In the genomic region with DNA sequence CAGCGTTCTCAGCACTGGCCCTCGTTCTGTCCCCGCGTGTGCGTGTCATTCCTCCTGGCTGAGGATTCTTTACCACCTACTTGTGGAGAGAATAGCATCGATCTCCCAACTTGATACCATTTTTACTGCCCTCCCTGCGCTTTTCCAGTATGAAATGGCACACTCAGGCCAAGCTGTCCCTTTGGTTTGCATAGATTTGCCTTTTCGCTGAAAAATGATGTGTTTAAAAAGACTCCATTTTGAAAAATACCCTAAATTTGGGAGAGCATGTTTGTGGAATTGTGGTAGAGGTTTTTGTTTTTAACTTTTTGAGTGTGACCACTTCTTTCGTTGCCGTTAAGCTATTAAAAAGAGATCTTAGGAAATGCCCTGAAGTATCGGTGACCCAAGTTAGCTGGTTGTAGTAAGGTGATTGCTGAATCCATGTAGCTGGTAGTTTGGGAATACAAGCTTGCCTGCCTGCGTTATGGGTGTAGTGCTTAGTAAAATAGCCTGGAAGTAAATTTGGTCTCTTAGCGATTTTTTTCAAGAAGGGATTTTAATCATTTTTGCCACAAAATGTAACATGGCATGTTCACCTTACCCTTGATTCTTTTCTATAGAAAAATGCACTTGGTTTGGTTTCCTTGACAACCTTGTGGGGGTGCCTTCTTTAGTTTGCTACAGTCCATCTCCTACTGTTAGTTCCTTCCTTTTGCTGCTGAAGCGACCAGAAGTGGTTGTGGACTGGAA, we compare ENCODE assay signal across 8 cellular contexts. TPM values are rescaled to one million over a fixed set of nuclear protein-coding genes. Genes with fewer than 3 reads are reported as not detected.
DNase-seq lines count a peak whose midpoint lies in the region; ATAC-seq and TF ChIP-seq lines count a peak whose summit lies in the region.

No MANE protein-coding gene starts in this region.

- H3K4me2 ChIP-seq in HCT116 (ENCODE audit: low read length) = peak overlapping the region; percentile 83
- peak overlapping the region; percentile 67 for H3K4me2 ChIP-seq in SU-DHL-6 (ENCODE audit: low read depth, low read length, poor library complexity, severe bottlenecking)
- peak overlapping the region; percentile 93 for H3K4me2 ChIP-seq in fibroblast of lung (ENCODE audit: extremely low read depth, insufficient read depth, low read length)

- POLR2A ChIA-PET in CD8-positive, alpha-beta T cell (lab: Charles Lee) = no interaction called here
- POLR2A ChIA-PET in HCT116 (lab: Charles Lee) = interaction anchor here (1.0 kb wide), 1 partner anchor 14 kb away, joined by 3 read pairs; no protein-coding TSS in a partner anchor

- no peak for TF ChIP-seq RAD21 in HCT116 (IDR thresholded peaks at IDR 0.05; ENCODE audit: low read depth)

- H3K4me3 Mint-ChIP-seq in CD8-positive, alpha-beta T cell = peak overlapping the region; percentile 94

- peaks cover 28% of the 10 kb centered on the region for H3K4me1 Mint-ChIP-seq in CD8-positive, alpha-beta T cell (ENCODE audit: low read depth)

- peak overlapping the region; percentile 92 for H3K27ac Mint-ChIP-seq in CD8-positive, alpha-beta T cell

- TF ChIP-seq POLR2A in HCT116 (IDR thresholded peaks at IDR 0.05; ENCODE audit: borderline replicate concordance, extremely low read depth, insufficient read depth, insufficient read length) = no peak

- no peak for ATAC-seq in CD8-positive, alpha-beta T cell
- ATAC-seq in HCT116 = no peak

- peaks cover 20% of the 10 kb centered on the region for H3K4me1 ChIP-seq in CD8-positive, alpha-beta T cell (ENCODE audit: insufficient read depth, low read length)
- H3K4me1 ChIP-seq in HCT116 (ENCODE audit: control insufficient read depth in 1 of 2, insufficient read depth in 2 of 2, low read length in 2 of 2) (peaks cover 12 to 18% of the 10 kb centered on the region in 2 experiments), fibroblast of lung (ENCODE audit: control insufficient read depth, extremely low read depth, insufficient read depth, low read length) (peaks cover 3% of the 10 kb centered on the region)

- H3K9me2 ChIP-seq in HCT116 (ENCODE audit: insufficient read depth) (no peaks in the 10 kb centered on the region), SU-DHL-6 (replicated peaks; ENCODE audit: insufficient read depth, low read length) (no peaks in the 10 kb centered on the region)

- H3K27ac ChIP-seq in CD8-positive, alpha-beta T cell (ENCODE audit: low read depth, low read length) = peak overlapping the region; percentile 88
- peak overlapping the region; percentile 88 for H3K27ac ChIP-seq in HCT116 (ENCODE audit: low read depth, low read length)
- no peak overlapping the region for H3K27ac ChIP-seq in SU-DHL-6 (ENCODE audit: low read depth, low read length)
- H3K27ac ChIP-seq in fibroblast of lung (ENCODE audit: insufficient read depth, low read length) = peak overlapping the region; percentile 91

- no peaks in the 10 kb centered on the region for H3K27me3 Mint-ChIP-seq in CD8-positive, alpha-beta T cell (ENCODE audit: low read depth)

- H3K9me3 Mint-ChIP-seq in CD8-positive, alpha-beta T cell = no peaks in the 10 kb centered on the region

- H4K20me1 ChIP-seq in HCT116 (ENCODE audit: insufficient read depth) (no peaks in the 10 kb centered on the region), SU-DHL-6 (ENCODE audit: low read depth, low read length) (no peaks in the 10 kb centered on the region), fibroblast of lung (ENCODE audit: control insufficient read depth, extremely low read depth, insufficient read depth, low read length) (no peaks in the 10 kb centered on the region)

- peak overlapping the region; percentile 95 for H3K9ac ChIP-seq in HCT116 (ENCODE audit: low read length)
- H3K9ac ChIP-seq in SU-DHL-6 (ENCODE audit: low read length) = peak overlapping the region; percentile 91
- H3K9ac ChIP-seq in fibroblast of lung (ENCODE audit: insufficient read depth, low read length) = peak overlapping the region; percentile 90

- H2AFZ ChIP-seq in HCT116 (ENCODE audit: low read depth, low read length, poor library complexity, severe bottlenecking) (no peak overlapping the region), SU-DHL-6 (ENCODE audit: low read depth, low read length, severe bottlenecking) (peak overlapping the region; percentile 91), fibroblast of lung (ENCODE audit: low read length) (peak overlapping the region; percentile 93)

- no peak for TF ChIP-seq CTCF in CD8-positive, alpha-beta T cell (IDR thresholded peaks at IDR 0.05)
- TF ChIP-seq CTCF in HCT116 (IDR thresholded peaks at IDR 0.05 in 2 of 3, conservative IDR thresholded peaks at IDR 0.05 in 1 of 3; ENCODE audit: borderline replicate concordance in 1 of 3, insufficient read depth in 1 of 3, low read depth in 2 of 3, low read length in 2 of 3) (no peak), SU-DHL-6 (IDR thresholded peaks at IDR 0.05; ENCODE audit: insufficient read depth, low read length, poor library complexity, severe bottlenecking) (no peak), fibroblast of lung (conservative IDR thresholded peaks at IDR 0.05 in 1 of 2, IDR thresholded peaks at IDR 0.05 in 1 of 2; ENCODE audit: low read depth in 1 of 2, low read length in 2 of 2) (no peak), retinal pigment epithelial cell (conservative IDR thresholded peaks at IDR 0.05; ENCODE audit: low read depth, low read length) (no peak)

- CTCF ChIA-PET in CD8-positive, alpha-beta T cell (lab: Charles Lee) = interaction anchor here (0.6 kb wide), 1 partner anchor 863 kb away, joined by 4 read pairs; no protein-coding TSS in a partner anchor
- CTCF ChIA-PET in HCT116 (lab: Charles Lee) = no interaction called here

- H3K4me3 ChIP-seq in CD8-positive, alpha-beta T cell (ENCODE audit: low read depth, low read length) = peak overlapping the region; percentile 79
- H3K4me3 ChIP-seq in HCT116 (replicated peaks in 1 of 2; ENCODE audit: low read depth in 1 of 2, low read length in 2 of 2) (peak overlapping the region; percentile 90), SU-DHL-6 (ENCODE audit: insufficient read depth, low read length, poor library complexity, severe bottlenecking) (peak overlapping the region; percentile 80), fibroblast of lung (replicated peaks in 1 of 4; ENCODE audit: control extremely low read depth in 1 of 4, insufficient read depth in 1 of 4, low read depth in 3 of 4, low read length in 4 of 4) (peak overlapping the region; percentile 78 to 90 (median 88)), retinal pigment epithelial cell (ENCODE audit: low read length) (peak overlapping the region; percentile 82)

- H3F3A ChIP-seq in SU-DHL-6 (ENCODE audit: insufficient read depth) = no peaks in the 10 kb centered on the region

- peaks cover 39% of the 10 kb centered on the region for H3K79me2 ChIP-seq in HCT116 (ENCODE audit: insufficient read depth, low read length)
- H3K79me2 ChIP-seq in SU-DHL-6 (ENCODE audit: insufficient read depth, low read length) = peaks cover 4% of the 10 kb centered on the region; the same call in 1 of the 2 replicates
- peaks cover 10% of the 10 kb centered on the region for H3K79me2 ChIP-seq in fibroblast of lung (ENCODE audit: control insufficient read depth, insufficient read depth, low read length)

- H3K36me3 Mint-ChIP-seq in CD8-positive, alpha-beta T cell = peaks cover 6% of the 10 kb centered on the region

- no peaks in the 10 kb centered on the region for H3K36me3 ChIP-seq in CD8-positive, alpha-beta T cell (ENCODE audit: insufficient read depth, low read length)
- H3K36me3 ChIP-seq in HCT116 (ENCODE audit: control insufficient read depth in 1 of 2, insufficient read depth in 2 of 2, low read length in 2 of 2) (no peaks in the 10 kb centered on the region), SU-DHL-6 (ENCODE audit: low read length) (no peaks in the 10 kb centered on the region), fibroblast of lung (ENCODE audit: control insufficient read depth, insufficient read depth, low read length) (no peaks in the 10 kb centered on the region)

- intact Hi-C loops in CD8-positive, alpha-beta T cell (cut with DNase I, micrococcal nuclease) = loop anchor here in 1 of 2 experiments (1.0 to 5.0 kb wide), 2 partner anchors 84 to 298 kb away; a partner anchor contains a TSS
- intact Hi-C loops in HCT116 (cut with micrococcal nuclease) = loop anchor here (2.0 kb wide), 1 partner anchor 50 kb away; no protein-coding TSS in a partner anchor

- H3K9me3 ChIP-seq in CD8-positive, alpha-beta T cell (ENCODE audit: low read length) = no peaks in the 10 kb centered on the region
- H3K9me3 ChIP-seq in HCT116 (ENCODE audit: control insufficient read depth in 1 of 2, insufficient read depth in 1 of 2, low read depth in 1 of 2, low read length in 2 of 2) = no peaks in the 10 kb centered on the region
- no peaks in the 10 kb centered on the region for H3K9me3 ChIP-seq in SU-DHL-6 (ENCODE audit: insufficient read depth, low read length)
- H3K9me3 ChIP-seq in fibroblast of lung (ENCODE audit: control insufficient read depth, insufficient read depth, low read depth, low read length) = no peaks in the 10 kb centered on the region

- no peaks in the 10 kb centered on the region for H3K27me3 ChIP-seq in CD8-positive, alpha-beta T cell (ENCODE audit: insufficient read depth, low read length)
- H3K27me3 ChIP-seq in HCT116 (ENCODE audit: insufficient read depth, low read length) = no peaks in the 10 kb centered on the region
- no peaks in the 10 kb centered on the region for H3K27me3 ChIP-seq in SU-DHL-6 (ENCODE audit: low read length)
- no peaks in the 10 kb centered on the region for H3K27me3 ChIP-seq in fibroblast of lung (ENCODE audit: control insufficient read depth, insufficient read depth, low read length)

- RAD21 ChIA-PET in HCT116 (lab: Charles Lee; ENCODE audit: low non-redundant PET in 1 of 2, low total read pairs in 2 of 2, uncharacterized antibody in 2 of 2, unreplicated experiment in 2 of 2) = no interaction called here

- TSS peak; percentile 76 for BruUV-seq in HCT116 (replicated peaks; lab: Mats Ljungman, UMichigan)

- no peak for DNase-seq in CD8-positive, alpha-beta T cell
- DNase-seq in HCT116 (ENCODE audit: low read depth, low spot score) = no peak
- peak in 1 of 2 donors; percentile 22 for DNase-seq in fibroblast of lung (ENCODE audit: low read depth in 2 of 2)
- DNase-seq in retinal pigment epithelial cell (ENCODE audit: low read depth) = no peak
- DNase-seq in NOMO-1 treated with dmso at 0.1 percent for 144 hours (lab: John Stamatoyannopoulos, UW; ENCODE audit: unreplicated experiment) = no peak
- DNase-seq in GOT3 (lab: John Stamatoyannopoulos, UW) = no peak
- DNase-seq in activated gamma-delta T cell (lab: John Stamatoyannopoulos, UW) = no peak

TF ChIP-seq in HCT116, 20 proteins besides CTCF, POLR2A, EP300 and RAD21:
- no peak for TF ChIP-seq JUND (IDR thresholded peaks at IDR 0.05)

RNA-seq across cellular contexts. Expression of a gene that starts 1.0 kb away (rescaled TPM):
- 1 to 10 TPM; 4.0 to 4.2 TPM for total RNA-seq in CD8-positive, alpha-beta T cell
- total RNA-seq in HCT116 (2021; ENCODE audit: unreplicated experiment) (20.4 TPM), fibroblast of lung (6.7 and 8.4 TPM in 2 replicates)
- 13.0 and 13.4 TPM in 2 replicates for polyA plus RNA-seq in HCT116 (2012)
- 5.8 and 6.0 TPM in 2 replicates for polyA plus RNA-seq in fibroblast of lung
- polyA plus RNA-seq in fibroblast of lung (2012) = 2.8 and 3.4 TPM in 2 replicates
- 0.12 and 4.7 TPM in 2 replicates for polyA minus RNA-seq in fibroblast of lung (ENCODE audit: low replicate concordance)
